1 cellular context compared by ENCODE assay signal in genomic region chr5:154193636-154194035, GRCh38.
TF ChIP-seq lines count a peak whose summit lies in the region.

No MANE protein-coding gene starts in this region.

TF ChIP-seq in GM23338, 12 proteins besides CTCF, POLR2A, EP300 and RAD21 (continued from another document):
- TF ChIP-seq ZNF462 (CRISPR knock-in tag; IDR thresholded peaks at IDR 0.05) = no peak
